ENCODE assay signal across 9 cellular contexts in the genomic region with DNA sequence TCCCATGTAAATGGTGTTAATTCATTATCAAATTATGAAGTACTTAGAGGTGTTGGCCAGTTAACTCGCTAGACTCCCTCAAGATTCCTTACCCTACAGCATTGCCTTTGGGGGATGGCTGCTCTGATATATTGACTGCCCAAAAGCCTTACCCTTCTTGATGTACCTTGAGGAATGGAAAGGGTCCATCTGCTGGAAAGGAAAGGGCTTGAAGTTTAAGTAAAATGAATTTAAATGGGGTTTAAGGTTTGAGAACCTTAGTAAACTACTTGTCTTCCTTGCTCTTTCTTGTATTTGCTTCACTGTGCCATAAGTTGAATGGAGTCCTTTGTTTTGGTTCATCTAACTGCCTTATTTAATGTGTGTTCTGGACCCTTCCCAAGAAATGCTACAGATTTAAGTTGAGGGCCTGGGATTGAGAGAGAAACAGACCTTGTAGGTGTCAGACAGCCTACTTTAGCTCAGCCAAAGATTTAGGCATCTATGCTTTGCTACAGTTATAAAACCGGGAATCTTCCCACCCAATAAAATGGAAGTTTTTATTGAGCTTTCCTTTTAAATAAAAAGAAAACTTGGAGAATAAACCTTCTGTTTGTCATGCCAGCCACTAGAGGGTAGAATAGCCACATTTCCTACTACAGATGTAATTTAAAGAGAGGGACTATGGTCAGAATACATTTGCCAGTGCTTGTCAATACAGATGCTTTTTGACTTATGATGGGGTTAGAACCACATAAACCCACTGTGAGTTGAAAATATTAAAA. TPM values are rescaled to one million over a fixed set of nuclear protein-coding genes. Genes with fewer than 3 reads are reported as not detected.
DNase-seq lines count a peak whose midpoint lies in the region; ATAC-seq and TF ChIP-seq lines count a peak whose summit lies in the region.
"Had no signal": no experiment of that assay in that cellular context is flagged by ENCODE, and none has a peak within 500 bp of the region (broad histone marks: within the 10 kb centered on the region; RNA-seq: fewer than 3 reads in every experiment).

No MANE protein-coding gene starts in this region.

- no peaks in the 10 kb centered on the region for H3K36me3 ChIP-seq in OCI-LY3 (replicated peaks; ENCODE audit: low read depth, low read length)
- H3K36me3 ChIP-seq in endodermal cell (ENCODE audit: control insufficient read depth, insufficient read depth, low read length): no peaks in the 10 kb centered on the region
- no peaks in the 10 kb centered on the region for H3K36me3 ChIP-seq in mucosa of rectum (ENCODE audit: control insufficient read depth in 2 of 2, insufficient read depth in 2 of 2, low read length in 2 of 2)

- H3K9ac ChIP-seq in OCI-LY3 (ENCODE audit: low read length) (no peak overlapping the region), endodermal cell (ENCODE audit: extremely low read depth, low read length, poor library complexity, severe bottlenecking) (no peak overlapping the region), mucosa of rectum (ENCODE audit: low read depth in 1 of 2, low read length in 2 of 2) (no peak overlapping the region)

- no peaks in the 10 kb centered on the region for H3K27me3 Mint-ChIP-seq in activated naive CD8-positive, alpha-beta T cell treated with anti-CD3 and anti-CD28 coated beads, Interleukin-2, amount 10 ng/mL, durations not matched to agents 7 days and 5 days
- H3K27me3 Mint-ChIP-seq in activated naive CD8-positive, alpha-beta T cell treated with anti-CD3 and anti-CD28 coated beads, Interleukin-2, amount 50 U/mL, for 24 hours: no peaks in the 10 kb centered on the region
- no peaks in the 10 kb centered on the region for H3K27me3 Mint-ChIP-seq in endodermal cell (ENCODE audit: insufficient read depth)
- H3K27me3 Mint-ChIP-seq: central memory CD8-positive, alpha-beta T cell had no signal

- 50% methylated on average over 2 of the region's 2 CpGs; no CpG with 5 or more reads in 1 of the 2 experiments for WGBS in endodermal cell (ENCODE audit: insufficient coverage in 1 of 2, insufficient read length in 1 of 2), 2 experiments

- no peak for DNase-seq in activated naive CD8-positive, alpha-beta T cell treated with anti-CD3 and anti-CD28 coated beads, Interleukin-2, amount 10 ng/mL, durations not matched to agents 7 days and 5 days
- DNase-seq in activated naive CD8-positive, alpha-beta T cell treated with anti-CD3 and anti-CD28 coated beads, Interleukin-2, amount 50 U/mL, for 24 hours: no peak
- DNase-seq in endodermal cell: no peak
- DNase-seq in T1000 (lab: John Stamatoyannopoulos, UW): no peak
- DNase-seq in NCI-H187 treated with DMSO at 0.1 percent for 48 hours (lab: John Stamatoyannopoulos, UW): no peak

- peaks cover 16% of the 10 kb centered on the region for H3K4me1 Mint-ChIP-seq in activated naive CD8-positive, alpha-beta T cell treated with anti-CD3 and anti-CD28 coated beads, Interleukin-2, amount 10 ng/mL, durations not matched to agents 7 days and 5 days
- peaks cover 25% of the 10 kb centered on the region for H3K4me1 Mint-ChIP-seq in activated naive CD8-positive, alpha-beta T cell treated with anti-CD3 and anti-CD28 coated beads, Interleukin-2, amount 50 U/mL, for 24 hours
- H3K4me1 Mint-ChIP-seq in endodermal cell: peaks cover 10% of the 10 kb centered on the region
- H3K4me1 Mint-ChIP-seq: central memory CD8-positive, alpha-beta T cell had no signal

- H2AFZ ChIP-seq in OCI-LY3 (ENCODE audit: low read depth, low read length): no peak overlapping the region

- H3K4me2 ChIP-seq in OCI-LY3 (ENCODE audit: low read length): no peak overlapping the region

- H3K4me3 Mint-ChIP-seq in activated naive CD8-positive, alpha-beta T cell treated with anti-CD3 and anti-CD28 coated beads, Interleukin-2, amount 10 ng/mL, durations not matched to agents 7 days and 5 days: no peak overlapping the region
- no peak overlapping the region for H3K4me3 Mint-ChIP-seq in activated naive CD8-positive, alpha-beta T cell treated with anti-CD3 and anti-CD28 coated beads, Interleukin-2, amount 50 U/mL, for 24 hours
- no peak overlapping the region for H3K4me3 Mint-ChIP-seq in endodermal cell
- H3K4me3 Mint-ChIP-seq: central memory CD8-positive, alpha-beta T cell had no signal

- peaks cover 67% of the 10 kb centered on the region for H3K79me2 ChIP-seq in OCI-LY3 (ENCODE audit: low read length)

- H3K9me3 ChIP-seq in OCI-LY3 (ENCODE audit: insufficient read depth, low read length) (no peaks in the 10 kb centered on the region), endodermal cell (ENCODE audit: control insufficient read depth, low read length) (no peaks in the 10 kb centered on the region), mucosa of rectum (ENCODE audit: control insufficient read depth in 2 of 2, low read length in 2 of 2) (no peaks in the 10 kb centered on the region)

- H3K27me3 ChIP-seq in OCI-LY3 (ENCODE audit: low read depth, low read length) (no peaks in the 10 kb centered on the region), endodermal cell (ENCODE audit: control insufficient read depth, insufficient read depth, low read length, poor library complexity, severe bottlenecking) (no peaks in the 10 kb centered on the region), mucosa of rectum (ENCODE audit: control insufficient read depth in 2 of 2, insufficient read depth in 2 of 2, low read length in 2 of 2) (no peaks in the 10 kb centered on the region)

- H3K4me1 ChIP-seq in OCI-LY3 (ENCODE audit: low read length) (peaks cover 23% of the 10 kb centered on the region), endodermal cell (ENCODE audit: control insufficient read depth, insufficient read depth, low read length) (no peaks in the 10 kb centered on the region), mucosa of rectum (ENCODE audit: control insufficient read depth in 2 of 2, insufficient read depth in 2 of 2, low read length in 2 of 2) (peaks cover 2 to 5% of the 10 kb centered on the region in 2 donors)

- POLR2A ChIA-PET in activated naive CD8-positive, alpha-beta T cell treated with anti-CD3 and anti-CD28 coated beads, Interleukin-2, amount 10 ng/mL, durations not matched to agents 7 days and 5 days (lab: Charles Lee): no interaction called here

- peaks cover 1% of the 10 kb centered on the region for H3K36me3 Mint-ChIP-seq in activated naive CD8-positive, alpha-beta T cell treated with anti-CD3 and anti-CD28 coated beads, Interleukin-2, amount 10 ng/mL, durations not matched to agents 7 days and 5 days
- peaks cover 3% of the 10 kb centered on the region for H3K36me3 Mint-ChIP-seq in activated naive CD8-positive, alpha-beta T cell treated with anti-CD3 and anti-CD28 coated beads, Interleukin-2, amount 50 U/mL, for 24 hours (ENCODE audit: low read depth)
- H3K36me3 Mint-ChIP-seq in endodermal cell (ENCODE audit: low read depth): no peaks in the 10 kb centered on the region

- no peak overlapping the region for H3K27ac Mint-ChIP-seq in activated naive CD8-positive, alpha-beta T cell treated with anti-CD3 and anti-CD28 coated beads, Interleukin-2, amount 10 ng/mL, durations not matched to agents 7 days and 5 days
- H3K27ac Mint-ChIP-seq in activated naive CD8-positive, alpha-beta T cell treated with anti-CD3 and anti-CD28 coated beads, Interleukin-2, amount 50 U/mL, for 24 hours: no peak overlapping the region
- H3K27ac Mint-ChIP-seq in endodermal cell: no peak overlapping the region

- ATAC-seq in activated naive CD8-positive, alpha-beta T cell treated with anti-CD3 and anti-CD28 coated beads, Interleukin-2, amount 10 ng/mL, durations not matched to agents 7 days and 5 days (ENCODE audit: low read depth): peak; percentile 82
- ATAC-seq in activated naive CD8-positive, alpha-beta T cell treated with anti-CD3 and anti-CD28 coated beads, Interleukin-2, amount 50 U/mL, for 24 hours: no peak
- peak; percentile 67 for ATAC-seq in HG03442 (IDR thresholded peaks at IDR 0.05; ENCODE audit: unreplicated experiment)

- H3K27ac ChIP-seq in OCI-LY3 (ENCODE audit: low read length): no peak overlapping the region
- no peak overlapping the region for H3K27ac ChIP-seq in endodermal cell (ENCODE audit: low read depth, low read length)
- peak overlapping the region; percentile 35 to 60 for H3K27ac ChIP-seq in mucosa of rectum (ENCODE audit: low read depth in 2 of 2, low read length in 2 of 2)

- no peak overlapping the region for H3K4me3 ChIP-seq in OCI-LY3 (ENCODE audit: low read length)
- H3K4me3 ChIP-seq in endodermal cell (ENCODE audit: low read length): no peak overlapping the region
- H3K4me3 ChIP-seq in mucosa of rectum (ENCODE audit: low read length in 2 of 2): no peak overlapping the region

- H3K9me3 Mint-ChIP-seq in activated naive CD8-positive, alpha-beta T cell treated with anti-CD3 and anti-CD28 coated beads, Interleukin-2, amount 10 ng/mL, durations not matched to agents 7 days and 5 days: no peaks in the 10 kb centered on the region
- no peaks in the 10 kb centered on the region for H3K9me3 Mint-ChIP-seq in activated naive CD8-positive, alpha-beta T cell treated with anti-CD3 and anti-CD28 coated beads, Interleukin-2, amount 50 U/mL, for 24 hours
- H3K9me3 Mint-ChIP-seq in endodermal cell: no peaks in the 10 kb centered on the region
- H3K9me3 Mint-ChIP-seq: central memory CD8-positive, alpha-beta T cell had no signal

- TF ChIP-seq CTCF in OCI-LY3 (IDR thresholded peaks at IDR 0.05; ENCODE audit: low read depth, low read length) (peak; percentile 71), endodermal cell (conservative IDR thresholded peaks at IDR 0.05) (peak; percentile 83)

- H4K20me1 ChIP-seq in OCI-LY3 (ENCODE audit: insufficient read depth, low read length): peaks cover 18% of the 10 kb centered on the region; the same call in 1 of the 2 replicates

RNA-seq across cellular contexts. Expression of a gene that starts 25.3 kb away (rescaled TPM):
- 10 to 100 TPM; 24.2 to 31.8 TPM for total RNA-seq in activated naive CD8-positive, alpha-beta T cell treated with anti-CD3 and anti-CD28 coated beads, Interleukin-2, amount 10 ng/mL, durations not matched to agents 7 days and 5 days
- total RNA-seq in endodermal cell: 10 to 100 TPM; 48.5 to 50.8 TPM
- polyA plus RNA-seq in endodermal cell (2013, experiment 1 of 2): 48.6 TPM
- polyA plus RNA-seq in endodermal cell (2013, experiment 2 of 2): 40.0 TPM

Comparison
In these comparisons a context has a peak if more than half of its experiments do, and no peak if none do; other contexts are left out.
1. H3K27ac ChIP-seq: peak in mucosa of rectum (2 of 2); none in OCI-LY3 (single experiment) and endodermal cell (single experiment).